In the genomic region with DNA sequence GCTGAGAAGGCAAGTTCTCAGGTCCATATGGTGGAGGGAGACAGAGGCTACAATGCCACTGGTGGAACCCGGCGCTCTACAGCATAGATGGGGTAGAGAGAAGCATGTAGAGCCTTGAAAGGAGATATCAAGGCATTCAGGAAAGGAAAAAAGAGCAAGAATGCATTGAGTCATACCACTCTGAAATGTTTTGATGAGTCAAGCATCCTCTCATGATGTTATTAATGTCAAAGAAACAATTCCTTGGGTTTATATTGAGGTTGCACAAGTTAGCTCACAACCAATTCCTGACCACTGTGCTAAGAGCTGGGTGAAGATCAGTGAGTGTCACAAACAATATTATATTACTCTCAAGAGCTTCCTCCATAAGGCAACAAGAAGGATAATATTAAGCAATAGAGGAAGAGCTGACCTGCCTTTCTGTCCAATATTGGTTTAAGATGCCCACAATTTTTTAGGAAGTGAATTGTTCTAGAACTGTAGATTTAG, we compare ENCODE assay signal across 10 cellular contexts.
DNase-seq lines count a peak whose midpoint lies in the region; FAIRE-seq and TF ChIP-seq lines count a peak whose summit lies in the region.
"Had no signal": no experiment of that assay in that cellular context is flagged by ENCODE, and none has a peak within 500 bp of the region (broad histone marks: within the 10 kb centered on the region; RNA-seq: fewer than 3 reads in every experiment).

No MANE protein-coding gene starts in this region.

- no peak for TF ChIP-seq CTCF in AG09319 (IDR thresholded peaks at IDR 0.05; ENCODE audit: low read depth, low read length)
- no peak for TF ChIP-seq CTCF in bronchial epithelial cell (IDR thresholded peaks at IDR 0.05; ENCODE audit: insufficient read depth, low read length, severe bottlenecking)
- no peak for TF ChIP-seq CTCF in progenitor cell of endocrine pancreas (IDR thresholded peaks at IDR 0.05; ENCODE audit: unreplicated experiment)

- FAIRE-seq in bronchial epithelial cell (lab: Jason Lieb, UNC) = peak; percentile 68

- no peak overlapping the region for H3K4me3 ChIP-seq in bronchial epithelial cell (ENCODE audit: low read depth, low read length)

- no peaks in the 10 kb centered on the region for H3K36me3 Mint-ChIP-seq in progenitor cell of endocrine pancreas (ENCODE audit: insufficient read depth)

- H3K9me3 Mint-ChIP-seq in progenitor cell of endocrine pancreas (ENCODE audit: low read depth) = no peaks in the 10 kb centered on the region
- H3K9me3 Mint-ChIP-seq: nephron had no signal

- no peaks in the 10 kb centered on the region for H3K36me3 ChIP-seq in bronchial epithelial cell (ENCODE audit: control insufficient read depth, insufficient read depth, low read length)

- DNase-seq in AG09319 (ENCODE audit: extremely low read depth, low read depth) (peak; percentile 67), M059J (ENCODE audit: low read depth) (peak; percentile 88), bronchial epithelial cell (ENCODE audit: low read depth) (peak; percentile 96), myocyte (ENCODE audit: low read depth) (peak; percentile 72), NCI-H82 treated with DMSO at 0.1 percent for 48 hours (lab: John Stamatoyannopoulos, UW; ENCODE audit: unreplicated experiment) (no peak), progenitor cell of endocrine pancreas (ENCODE audit: low spot score, unreplicated experiment) (no peak), NCI-H2029 (lab: John Stamatoyannopoulos, UW) (no peak), NCI-H2196 treated with DMSO at 0.1 percent for 48 hours (lab: John Stamatoyannopoulos, UW; ENCODE audit: unreplicated experiment) (no peak)
- DNase-seq: KBM-7 had no signal

- H3K4me3 Mint-ChIP-seq in progenitor cell of endocrine pancreas (ENCODE audit: low read depth) = no peak overlapping the region
- H3K4me3 Mint-ChIP-seq: nephron had no signal

- no peaks in the 10 kb centered on the region for H3K4me1 Mint-ChIP-seq in progenitor cell of endocrine pancreas (ENCODE audit: low read depth)

- H3K27me3 ChIP-seq in bronchial epithelial cell (ENCODE audit: control insufficient read depth, insufficient read depth, low read length) = no peaks in the 10 kb centered on the region

- H3K27me3 Mint-ChIP-seq in progenitor cell of endocrine pancreas = peaks cover 8% of the 10 kb centered on the region

- no peak overlapping the region for H3K27ac Mint-ChIP-seq in progenitor cell of endocrine pancreas
- H3K27ac Mint-ChIP-seq: nephron had no signal

Comparison
In these comparisons a context has a peak if more than half of its experiments do, and no peak if none do; other contexts are left out.
1. DNase-seq: peak in AG09319 (single experiment), M059J (single experiment), bronchial epithelial cell (single experiment) and myocyte (single experiment); none in NCI-H82 treated with DMSO at 0.1 percent for 48 hours (single experiment), progenitor cell of endocrine pancreas (single experiment), NCI-H2029 (single experiment) and NCI-H2196 treated with DMSO at 0.1 percent for 48 hours (single experiment).